Comparison of ENCODE assay signal across 14 cellular contexts in the genomic region with DNA sequence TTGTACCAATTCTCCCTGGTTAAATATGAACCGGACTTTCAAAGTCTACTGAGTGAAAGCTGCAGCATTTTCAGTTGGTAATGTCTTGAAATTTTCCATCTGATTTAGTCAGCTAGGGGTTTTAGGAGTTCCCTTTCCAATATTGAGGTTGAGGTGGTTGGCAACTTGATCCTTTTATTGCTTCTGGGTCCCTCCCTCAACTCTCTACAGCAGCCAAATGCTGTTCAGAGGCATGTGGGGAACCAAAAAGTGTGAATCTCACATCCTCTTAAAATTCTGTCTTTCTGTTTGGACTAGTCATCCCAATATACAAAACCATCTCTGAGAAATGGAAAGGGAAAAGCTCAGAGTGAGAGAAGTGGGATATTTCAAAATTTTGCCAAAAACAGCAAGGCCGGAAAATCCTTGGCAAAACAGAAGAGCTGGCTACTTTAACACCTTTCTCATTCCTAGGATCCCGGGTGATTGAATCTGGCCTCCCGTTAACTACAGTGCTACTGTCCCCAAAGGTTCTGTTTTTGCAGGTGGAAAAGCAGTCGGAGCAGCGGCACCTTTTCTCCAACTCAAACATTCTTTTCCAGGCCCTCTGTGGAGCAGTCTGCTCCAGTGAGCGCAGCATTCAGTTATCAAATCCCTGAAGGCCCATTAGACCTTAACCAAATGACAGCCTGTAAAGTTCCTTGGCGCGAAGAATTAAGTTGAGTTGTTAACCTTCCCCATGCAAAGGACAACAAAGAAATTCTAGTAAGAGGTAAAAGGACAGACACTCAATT.
"Had no signal": no experiment of that assay in that cellular context is flagged by ENCODE, and none has a peak within 500 bp of the region (broad histone marks: within the 10 kb centered on the region; RNA-seq: fewer than 3 reads in every experiment).

No MANE protein-coding gene starts in this region.

- H3K36me3 ChIP-seq: brain microvascular endothelial cell, spleen had no signal

- H3K27me3 ChIP-seq: brain microvascular endothelial cell, spleen had no signal

- H3K9me3 ChIP-seq: psoas muscle had no signal

- H3K4me3 ChIP-seq: psoas muscle, spleen had no signal

- H3K27ac ChIP-seq: brain microvascular endothelial cell, epithelial cell of prostate, psoas muscle, spleen had no signal

- DNase-seq: activated CD4-positive, alpha-beta T cell treated with anti-CD3 and anti-CD28 coated beads, Interleukin-2, amount 50 U/mL, for 1 hour; activated naive CD4-positive, alpha-beta T cell; activated naive CD8-positive, alpha-beta T cell treated with anti-CD3 and anti-CD28 coated beads, Interleukin-2, amount 10 ng/mL, durations not matched to agents 7 days and 5 days; brain microvascular endothelial cell; effector memory CD8-positive, alpha-beta T cell; head of caudate nucleus; left cardiac atrium; naive thymus-derived CD4-positive, alpha-beta T cell; occipital lobe; psoas muscle; spleen; stimulated activated naive CD8-positive, alpha-beta T cell treated with anti-CD3 and anti-CD28 coated beads, Interleukin-15, amount 100 ng/mL, for 72 hours had no signal

- H3K4me1 ChIP-seq: psoas muscle, spleen had no signal

- ATAC-seq: effector memory CD8-positive, alpha-beta T cell; left cardiac atrium; naive thymus-derived CD4-positive, alpha-beta T cell; psoas muscle; sciatic nerve; stimulated activated naive CD8-positive, alpha-beta T cell treated with anti-CD3 and anti-CD28 coated beads, Interleukin-15, amount 100 ng/mL, for 72 hours had no signal
